1 cellular context compared by ENCODE assay signal in the genomic region with DNA sequence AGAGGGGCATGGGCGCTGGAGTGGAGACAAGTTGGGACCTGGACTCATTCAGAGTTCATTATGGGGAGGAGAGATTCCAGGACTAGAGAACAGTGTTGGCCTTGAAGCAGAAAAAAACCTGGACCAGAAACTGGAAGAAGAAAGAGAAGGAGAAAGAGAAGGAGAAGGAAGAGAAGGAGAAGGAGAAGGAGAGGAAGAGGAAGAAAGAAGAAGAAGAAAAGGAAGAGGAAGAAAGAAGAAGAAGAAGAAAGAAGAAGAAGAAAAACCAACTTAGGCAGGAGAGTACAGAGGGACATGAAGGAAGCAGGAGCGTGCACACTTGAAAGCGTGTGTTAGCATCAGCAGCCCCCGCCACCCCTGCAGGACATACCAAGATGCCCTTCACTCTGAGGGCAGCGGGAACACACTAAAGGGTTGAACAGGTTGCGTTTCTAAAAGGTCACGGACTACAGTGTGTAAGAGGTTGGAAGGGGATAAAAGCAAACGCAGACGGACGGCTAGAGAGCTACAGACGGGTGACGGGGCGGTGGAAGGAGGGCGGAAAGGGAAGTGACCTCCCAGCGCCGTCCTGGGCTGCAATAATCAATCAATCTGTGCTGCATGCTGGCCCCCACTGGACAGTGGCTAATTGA.
TF ChIP-seq lines count a peak whose summit lies in the region.

No MANE protein-coding gene starts in this region.

TF ChIP-seq in GM23338, 12 proteins besides CTCF, POLR2A, EP300 and RAD21 (continued from another document):
- TF ChIP-seq REST (IDR thresholded peaks at IDR 0.05; ENCODE audit: unreplicated experiment) (no peak), JUNB (IDR thresholded peaks at IDR 0.05; ENCODE audit: unreplicated experiment) (no peak), ZNF114 (CRISPR knock-in tag; IDR thresholded peaks at IDR 0.05) (no peak)
